In the genomic region with DNA sequence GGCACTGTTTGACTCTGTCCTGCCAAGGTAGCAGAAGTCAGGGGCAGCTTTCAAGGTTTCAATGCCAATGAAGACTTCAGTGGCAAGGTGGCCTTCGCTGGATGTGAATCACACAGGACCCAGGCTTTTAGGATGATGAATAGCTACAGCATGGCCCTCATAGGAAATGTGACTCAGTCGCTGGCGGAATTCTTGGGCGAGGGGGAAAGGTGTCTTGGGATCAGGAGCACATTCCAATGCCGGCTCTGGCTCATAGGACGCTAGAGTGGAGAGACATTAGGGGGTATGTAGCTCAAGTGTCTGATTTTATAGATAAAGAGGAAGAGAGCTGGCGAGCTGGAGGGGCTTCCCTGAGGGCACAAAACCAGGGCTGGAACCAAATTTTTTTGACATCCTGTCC, we compare ENCODE assay signal across 17 cellular contexts.
DNase-seq lines count a peak whose midpoint lies in the region; ATAC-seq and TF ChIP-seq lines count a peak whose summit lies in the region.
"Had no signal": no experiment of that assay in that cellular context is flagged by ENCODE, and none has a peak within 500 bp of the region (broad histone marks: within the 10 kb centered on the region; RNA-seq: fewer than 3 reads in every experiment).

No MANE protein-coding gene starts in this region.

- CTCF ChIA-PET in MCF 10A (lab: Yijun Ruan, JAX) = interaction anchor here (0.6 kb wide), 1 partner anchor 716 kb away, joined by 3 read pairs; no protein-coding TSS in a partner anchor

- no peak overlapping the region for H3K4me3 Mint-ChIP-seq in MCF 10A (ENCODE audit: unreplicated experiment)
- H3K4me3 Mint-ChIP-seq: CD4-positive, alpha-beta memory T cell had no signal

- peaks cover 3 to 5% of the 10 kb centered on the region in 2 donors for H3K9me3 ChIP-seq in breast epithelium

- peaks cover 16% of the 10 kb centered on the region for H3K9me3 Mint-ChIP-seq in MCF 10A (ENCODE audit: unreplicated experiment)

- no peaks in the 10 kb centered on the region for H3K36me3 ChIP-seq in breast epithelium

- H3K27me3 ChIP-seq in breast epithelium = no peaks in the 10 kb centered on the region

- H3K4me3 ChIP-seq in breast epithelium = no peak overlapping the region

- H3K4me1 ChIP-seq in breast epithelium = no peaks in the 10 kb centered on the region

- POLR2A ChIA-PET in MCF 10A (lab: Yijun Ruan, JAX) = no interaction called here

- TF ChIP-seq CTCF in MCF 10A (IDR thresholded peaks at IDR 0.05; ENCODE audit: unreplicated experiment) (no peak), breast epithelium (IDR thresholded peaks at IDR 0.05) (no peak)

- no peak overlapping the region for H3K27ac Mint-ChIP-seq in MCF 10A (ENCODE audit: low read depth, unreplicated experiment)

- no peak overlapping the region for H3K27ac ChIP-seq in breast epithelium

- H3K36me3 Mint-ChIP-seq in MCF 10A (ENCODE audit: insufficient read depth, unreplicated experiment) = no peaks in the 10 kb centered on the region
- H3K36me3 Mint-ChIP-seq: CD4-positive, alpha-beta memory T cell had no signal

- DNase-seq in MCF 10A (ENCODE audit: unreplicated experiment) (peak; percentile 17), breast epithelium (ENCODE audit: low spot score in 2 of 2) (no peak), T1000 (lab: John Stamatoyannopoulos, UW) (peak; percentile 71), glomerular endothelial cell (ENCODE audit: extremely low read depth, low read depth, low spot score) (peak; percentile 34), NCI-H1930 (lab: John Stamatoyannopoulos, UW) (no peak), NOMO-1 treated with dmso at 0.1 percent for 144 hours (lab: John Stamatoyannopoulos, UW; ENCODE audit: unreplicated experiment) (no peak)
- DNase-seq: 8988T; Calu3; CD4-positive, alpha-beta memory T cell; DMS53; MM.1S; NCI-H1092 treated with DMSO at 0.1 percent for 48 hours; NCI-H1694; NK-92 treated with Interleukin-12 subunit alpha and Interleukin-12 subunit beta, amount 100 ng/mL, for 24 hours; PC-3 had no signal

- H3K27me3 Mint-ChIP-seq in MCF 10A (ENCODE audit: insufficient read depth, unreplicated experiment) = peaks cover 11% of the 10 kb centered on the region

- ATAC-seq in HG02840 (IDR thresholded peaks at IDR 0.05; ENCODE audit: low FRiP score, unreplicated experiment) = no peak
- no peak for ATAC-seq in GM19452 (IDR thresholded peaks at IDR 0.05; ENCODE audit: unreplicated experiment)
- ATAC-seq: PC-3 had no signal

- intact Hi-C loops in MCF 10A (cut with micrococcal nuclease) = no loop called here
- intact Hi-C loops in breast epithelium (cut with DNase I; ENCODE audit: low total_unique reads) = no loop called here

- TF ChIP-seq POLR2A in breast epithelium (IDR thresholded peaks at IDR 0.05) = no peak

- no TSS peak for BruUV-seq in MCF 10A (replicated peaks; lab: Mats Ljungman, UMichigan)

- H3K4me1 Mint-ChIP-seq in MCF 10A (ENCODE audit: insufficient read depth, unreplicated experiment) = no peaks in the 10 kb centered on the region
- H3K4me1 Mint-ChIP-seq: CD4-positive, alpha-beta memory T cell had no signal

Comparison
In these comparisons a context has a peak if more than half of its experiments do, and no peak if none do; other contexts are left out.
1. DNase-seq: peak in MCF 10A (single experiment), T1000 (single experiment) and glomerular endothelial cell (single experiment); none in breast epithelium (0 of 2), NCI-H1930 (0 of 2) and NOMO-1 treated with dmso at 0.1 percent for 144 hours (single experiment).